Comparison of ENCODE assay signal across 14 cellular contexts in genomic region chrX:138877746-138878145, GRCh38.
"Had no signal": no experiment of that assay in that cellular context is flagged by ENCODE, and none has a peak within 500 bp of the region (broad histone marks: within the 10 kb centered on the region; RNA-seq: fewer than 3 reads in every experiment).

No MANE protein-coding gene starts in this region.

- H3K27me3 ChIP-seq: ascending aorta had no signal

- H3K4me1 ChIP-seq: ascending aorta, parathyroid adenoma had no signal

- H3K36me3 ChIP-seq: ascending aorta had no signal

- H3K79me2 ChIP-seq: parathyroid adenoma had no signal

- H3K9ac ChIP-seq: parathyroid adenoma had no signal

- DNase-seq: activated CD4-positive, alpha-beta T cell treated with anti-CD3 and anti-CD28 coated beads, Interleukin-2, amount 50 U/mL, for 48 hours; activated CD4-positive, CD25-positive, alpha-beta regulatory T cell treated with anti-CD3 and anti-CD28 coated beads, Interleukin-2, amount 50 U/mL, for 72 hours; activated naive CD4-positive, alpha-beta T cell treated with anti-CD3 and anti-CD28 coated beads for 36 hours; caudate nucleus; mucosa of descending colon; naive thymus-derived CD8-positive, alpha-beta T cell; retina; T-cell; T-helper 9 cell had no signal

- H2AFZ ChIP-seq: parathyroid adenoma had no signal

- FAIRE-seq: colon had no signal

- H3K27ac ChIP-seq: ascending aorta, parathyroid adenoma had no signal

- H3K9me3 ChIP-seq: ascending aorta, mucosa of descending colon had no signal

- H3K4me3 ChIP-seq: ascending aorta, mucosa of descending colon had no signal

- ATAC-seq: activated T-helper 17 cell treated with anti-CD3 and anti-CD28 coated beads, Interleukin-2, amount 50 U/mL, for 72 hours; mucosa of descending colon; naive thymus-derived CD8-positive, alpha-beta T cell; stimulated activated effector memory CD8-positive, alpha-beta T cell treated with anti-CD3 and anti-CD28 coated beads, Interleukin-12 subunit alpha, Interleukin-12 subunit beta, amount 100 ng/mL, for 72 hours; T-cell had no signal
